In the genomic region with DNA sequence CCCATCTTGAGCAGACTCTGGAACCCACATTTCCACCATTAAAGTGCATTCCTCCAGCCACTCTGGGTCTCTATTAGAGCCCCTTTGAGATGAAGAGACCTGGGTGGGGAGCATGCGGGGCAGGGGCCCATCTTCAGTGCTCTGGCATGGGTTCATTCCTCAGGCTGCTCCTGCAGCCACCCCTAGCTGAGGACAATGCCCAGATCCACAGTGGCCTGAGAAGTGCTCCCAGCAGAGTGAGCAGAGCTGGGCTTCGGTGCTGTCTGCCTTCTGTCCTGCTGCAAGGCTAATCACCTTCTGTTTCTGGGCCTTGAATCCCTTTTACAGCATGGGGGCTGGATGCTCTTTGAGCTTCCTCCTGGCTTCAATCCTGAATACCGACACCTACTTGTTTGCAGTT, we compare ENCODE assay signal across 20 cellular contexts.
DNase-seq lines count a peak whose midpoint lies in the region; ATAC-seq and TF ChIP-seq lines count a peak whose summit lies in the region.
"Had no signal": no experiment of that assay in that cellular context is flagged by ENCODE, and none has a peak within 500 bp of the region (broad histone marks: within the 10 kb centered on the region; RNA-seq: fewer than 3 reads in every experiment).

No MANE protein-coding gene starts in this region.

- ATAC-seq in activated T-cell treated with anti-CD3 and anti-CD28 coated beads, Interleukin-2, amount 50 U/mL, for 72 hours (replicated peaks in 1 of 2), result no peak
- ATAC-seq in stimulated activated naive B cell treated with anti-CD40 and anti-IgM and Interleukin-4, amounts not matched to agents 10 μg/mL and 1 μg/mL and 100 μg/mL, for 72 hours (replicated peaks), result no peak
- ATAC-seq: GM12878 had no signal

- no peaks in the 10 kb centered on the region for H3K36me3 Mint-ChIP-seq in endodermal cell (ENCODE audit: low read depth)
- no peaks in the 10 kb centered on the region for H3K36me3 Mint-ChIP-seq in activated T-cell treated with anti-CD3 and anti-CD28 coated beads, Interleukin-2, amount 50 U/mL, for 72 hours (ENCODE audit: insufficient read depth in 2 of 2)
- H3K36me3 Mint-ChIP-seq in stimulated activated naive B cell treated with anti-CD40 and anti-IgM and Interleukin-4, amounts not matched to agents 10 μg/mL and 1 μg/mL and 100 μg/mL, for 72 hours, result no peaks in the 10 kb centered on the region
- H3K36me3 Mint-ChIP-seq: CD14-positive monocyte; CD8-positive, alpha-beta memory T cell had no signal

- no peaks in the 10 kb centered on the region for H3K4me1 Mint-ChIP-seq in endodermal cell
- H3K4me1 Mint-ChIP-seq in activated T-cell treated with anti-CD3 and anti-CD28 coated beads, Interleukin-2, amount 50 U/mL, for 72 hours (ENCODE audit: low read depth), result no peaks in the 10 kb centered on the region
- no peaks in the 10 kb centered on the region for H3K4me1 Mint-ChIP-seq in stimulated activated naive B cell treated with anti-CD40 and anti-IgM and Interleukin-4, amounts not matched to agents 10 μg/mL and 1 μg/mL and 100 μg/mL, for 72 hours
- H3K4me1 Mint-ChIP-seq: CD14-positive monocyte; CD8-positive, alpha-beta memory T cell; H9 had no signal

- no peaks in the 10 kb centered on the region for H3K27me3 ChIP-seq in endodermal cell (ENCODE audit: control insufficient read depth, insufficient read depth, low read length, poor library complexity, severe bottlenecking)
- no peaks in the 10 kb centered on the region for H3K27me3 ChIP-seq in osteoblast (ENCODE audit: insufficient read depth, low read length)
- H3K27me3 ChIP-seq: BE2C; BLaER1 treated with 17β-estradiol and CSF1 and Interleukin-3, amounts not matched to agents 10 nM and 100 nM had no signal

- peak; percentile 46 for DNase-seq in activated effector memory CD4-positive, alpha-beta T cell treated with anti-CD3 and anti-CD28 coated beads, Interleukin-2, amount 50 U/mL, for 16 hours
- DNase-seq in activated effector memory CD4-positive, alpha-beta T cell treated with Interleukin-2 at 50 U/mL for 16 hours, result no peak
- DNase-seq in endodermal cell, result peak; percentile 28
- peak; percentile 30 for DNase-seq in osteoblast (ENCODE audit: insufficient read length, low spot score, missing footprints)
- DNase-seq in activated T-cell treated with anti-CD3 and anti-CD28 coated beads, Interleukin-2, amount 50 U/mL, for 72 hours, result no peak
- DNase-seq in cortex of kidney (lab: John Stamatoyannopoulos, UW), result no peak
- DNase-seq in stimulated activated naive B cell treated with anti-CD40 and anti-IgM and Interleukin-4, amounts not matched to agents 10 μg/mL and 1 μg/mL and 100 μg/mL, for 72 hours, result no peak
- DNase-seq: AML-193; BE2C; CD4-positive, alpha-beta T cell; CD8-positive, alpha-beta memory T cell; DMS 273 treated with DMSO at 0.1 percent for 48 hours; DMS79; GDM1; H9 had no signal

- no peaks in the 10 kb centered on the region for H3K79me2 ChIP-seq in osteoblast (ENCODE audit: insufficient read depth, low read length)

- whole genome bisulfite sequencing in endodermal cell (ENCODE audit: insufficient coverage in 1 of 2, insufficient read length in 1 of 2), 2 experiments, result 79 to 100% methylated on average over 3 of the region's 3 CpGs

- no peak overlapping the region for H3K27ac Mint-ChIP-seq in endodermal cell
- H3K27ac Mint-ChIP-seq in activated T-cell treated with anti-CD3 and anti-CD28 coated beads, Interleukin-2, amount 50 U/mL, for 72 hours, result no peak overlapping the region
- no peak overlapping the region for H3K27ac Mint-ChIP-seq in stimulated activated naive B cell treated with anti-CD40 and anti-IgM and Interleukin-4, amounts not matched to agents 10 μg/mL and 1 μg/mL and 100 μg/mL, for 72 hours
- H3K27ac Mint-ChIP-seq: CD14-positive monocyte; CD4-positive, alpha-beta T cell; CD8-positive, alpha-beta memory T cell; H9 had no signal

- no peak overlapping the region for H3K4me2 ChIP-seq in osteoblast (ENCODE audit: insufficient read depth, low read length)
- H3K4me2 ChIP-seq: A549 had no signal

- no peak overlapping the region for H3K27ac ChIP-seq in endodermal cell (ENCODE audit: low read depth, low read length)
- no peak overlapping the region for H3K27ac ChIP-seq in osteoblast (ENCODE audit: low read depth, low read length)
- H3K27ac ChIP-seq: A549; BLaER1 treated with 17β-estradiol and CSF1 and Interleukin-3, amounts not matched to agents 10 nM and 100 nM; GM23248 had no signal

- peaks cover 5% of the 10 kb centered on the region for H3K27me3 Mint-ChIP-seq in endodermal cell (ENCODE audit: insufficient read depth)
- H3K27me3 Mint-ChIP-seq in activated T-cell treated with anti-CD3 and anti-CD28 coated beads, Interleukin-2, amount 50 U/mL, for 72 hours (ENCODE audit: low read depth), result no peaks in the 10 kb centered on the region
- no peaks in the 10 kb centered on the region for H3K27me3 Mint-ChIP-seq in stimulated activated naive B cell treated with anti-CD40 and anti-IgM and Interleukin-4, amounts not matched to agents 10 μg/mL and 1 μg/mL and 100 μg/mL, for 72 hours
- H3K27me3 Mint-ChIP-seq: CD4-positive, alpha-beta T cell had no signal

- TF ChIP-seq CTCF in endodermal cell (conservative IDR thresholded peaks at IDR 0.05) (no peak), osteoblast (IDR thresholded peaks at IDR 0.05; ENCODE audit: extremely low read depth, low read depth, low read length) (no peak)

- no peak overlapping the region for H3K4me3 Mint-ChIP-seq in endodermal cell
- no peak overlapping the region for H3K4me3 Mint-ChIP-seq in activated T-cell treated with anti-CD3 and anti-CD28 coated beads, Interleukin-2, amount 50 U/mL, for 72 hours
- no peak overlapping the region for H3K4me3 Mint-ChIP-seq in stimulated activated naive B cell treated with anti-CD40 and anti-IgM and Interleukin-4, amounts not matched to agents 10 μg/mL and 1 μg/mL and 100 μg/mL, for 72 hours
- H3K4me3 Mint-ChIP-seq: CD14-positive monocyte; CD4-positive, alpha-beta T cell; CD8-positive, alpha-beta memory T cell; H9 had no signal

- no peaks in the 10 kb centered on the region for H3K4me1 ChIP-seq in endodermal cell (ENCODE audit: control insufficient read depth, insufficient read depth, low read length)
- H3K4me1 ChIP-seq in osteoblast (ENCODE audit: insufficient read depth, low read length), result no peaks in the 10 kb centered on the region
- H3K4me1 ChIP-seq: A549, BE2C had no signal

- no peaks in the 10 kb centered on the region for H3K9me3 Mint-ChIP-seq in endodermal cell
- H3K9me3 Mint-ChIP-seq in activated T-cell treated with anti-CD3 and anti-CD28 coated beads, Interleukin-2, amount 50 U/mL, for 72 hours, result no peaks in the 10 kb centered on the region
- no peaks in the 10 kb centered on the region for H3K9me3 Mint-ChIP-seq in stimulated activated naive B cell treated with anti-CD40 and anti-IgM and Interleukin-4, amounts not matched to agents 10 μg/mL and 1 μg/mL and 100 μg/mL, for 72 hours
- H3K9me3 Mint-ChIP-seq: CD14-positive monocyte; CD4-positive, alpha-beta T cell; CD8-positive, alpha-beta memory T cell had no signal

- H4K20me1 ChIP-seq in osteoblast (ENCODE audit: insufficient read depth, low read length), result no peaks in the 10 kb centered on the region
- H4K20me1 ChIP-seq: BLaER1 treated with 17β-estradiol and CSF1 and Interleukin-3, amounts not matched to agents 10 nM and 100 nM had no signal

- H3K36me3 ChIP-seq in endodermal cell (ENCODE audit: control insufficient read depth, insufficient read depth, low read length) (no peaks in the 10 kb centered on the region), osteoblast (ENCODE audit: insufficient read depth, low read length) (no peaks in the 10 kb centered on the region)
- H3K36me3 ChIP-seq: BE2C; BLaER1 treated with 17β-estradiol and CSF1 and Interleukin-3, amounts not matched to agents 10 nM and 100 nM had no signal

- no peak overlapping the region for H2AFZ ChIP-seq in osteoblast (ENCODE audit: low read length)
- H2AFZ ChIP-seq: GM23248 had no signal

- H3K4me3 ChIP-seq in endodermal cell (ENCODE audit: low read length) (no peak overlapping the region), osteoblast (ENCODE audit: insufficient read depth, low read length) (no peak overlapping the region)
- H3K4me3 ChIP-seq: A549; BLaER1 treated with 17β-estradiol and CSF1 and Interleukin-3, amounts not matched to agents 10 nM and 100 nM; GM12878; GM23248 had no signal

- H3K9ac ChIP-seq in endodermal cell (ENCODE audit: extremely low read depth, low read length, poor library complexity, severe bottlenecking), result no peak overlapping the region
- H3K9ac ChIP-seq: BLaER1 treated with 17β-estradiol and CSF1 and Interleukin-3, amounts not matched to agents 10 nM and 100 nM; GM23248 had no signal

- H3K9me3 ChIP-seq in endodermal cell (ENCODE audit: control insufficient read depth, low read length) (no peaks in the 10 kb centered on the region), osteoblast (ENCODE audit: low read depth, low read length) (no peaks in the 10 kb centered on the region)
- H3K9me3 ChIP-seq: A549; BE2C; BLaER1 treated with 17β-estradiol and CSF1 and Interleukin-3, amounts not matched to agents 10 nM and 100 nM had no signal

Comparison
In these comparisons a context has a peak if more than half of its experiments do, and no peak if none do; other contexts are left out.
1. DNase-seq: peak in activated effector memory CD4-positive, alpha-beta T cell treated with anti-CD3 and anti-CD28 coated beads, Interleukin-2, amount 50 U/mL, for 16 hours (single experiment), endodermal cell (single experiment) and osteoblast (single experiment); none in activated effector memory CD4-positive, alpha-beta T cell treated with Interleukin-2 at 50 U/mL for 16 hours (single experiment), activated T-cell treated with anti-CD3 and anti-CD28 coated beads, Interleukin-2, amount 50 U/mL, for 72 hours (0 of 2), cortex of kidney (single experiment) and stimulated activated naive B cell treated with anti-CD40 and anti-IgM and Interleukin-4, amounts not matched to agents 10 μg/mL and 1 μg/mL and 100 μg/mL, for 72 hours (single experiment).